ENCODE assay signal across 17 cellular contexts in the genomic region with DNA sequence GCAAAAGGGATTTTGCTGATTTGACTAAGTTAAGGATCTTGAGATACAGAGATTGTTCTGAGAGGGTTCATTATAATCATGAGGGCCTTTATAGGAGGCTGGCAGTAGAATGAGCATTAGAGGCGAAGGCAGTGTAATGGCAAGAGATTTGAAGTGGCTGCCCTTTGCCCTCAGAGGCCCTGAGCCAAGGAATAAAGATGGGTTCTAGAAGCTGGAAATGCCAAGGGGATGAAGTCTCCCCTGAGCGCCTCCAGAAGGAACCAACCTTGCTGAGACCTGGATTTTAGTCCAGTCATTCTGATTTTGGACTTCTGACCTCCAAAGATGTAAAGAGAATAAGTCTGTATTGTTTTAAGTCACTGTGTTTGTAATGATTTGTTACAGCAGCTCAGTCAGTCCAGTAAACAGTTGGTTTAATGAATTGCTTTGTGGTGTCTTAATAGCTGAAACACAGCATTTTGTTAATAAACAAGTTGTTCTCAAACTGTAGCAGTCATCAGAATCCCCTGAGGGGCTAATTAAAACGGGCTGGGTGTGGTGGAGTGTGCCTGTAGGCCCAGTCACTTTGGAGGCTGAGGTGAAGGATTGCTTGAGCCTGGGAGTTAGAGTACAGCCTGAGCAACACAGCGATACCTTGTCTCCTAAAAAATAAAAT.
"Had no signal": no experiment of that assay in that cellular context is flagged by ENCODE, and none has a peak within 500 bp of the region (broad histone marks: within the 10 kb centered on the region; RNA-seq: fewer than 3 reads in every experiment).

No MANE protein-coding gene starts in this region.

- ATAC-seq: activated CD8-positive, alpha-beta T cell treated with anti-CD3 and anti-CD28 coated beads, Interleukin-2, amount 10 ng/mL, durations not matched to agents 7 days and 5 days; activated naive CD8-positive, alpha-beta T cell treated with anti-CD3 and anti-CD28 coated beads, Interleukin-2, amount 50 U/mL, for 24 hours; foreskin keratinocyte; left lung had no signal

- DNase-seq: activated CD4-positive, alpha-beta T cell treated with anti-CD3 and anti-CD28 coated beads for 1 hour; activated CD4-positive, alpha-beta T cell treated with anti-CD3 and anti-CD28 coated beads, Interleukin-2, amount 50 U/mL, for 1 hour; activated CD8-positive, alpha-beta T cell treated with anti-CD3 and anti-CD28 coated beads, Interleukin-2, amount 10 ng/mL, durations not matched to agents 7 days and 5 days; activated gamma-delta T cell; activated naive CD4-positive, alpha-beta T cell treated with anti-CD3 and anti-CD28 coated beads, Interleukin-2, amount 50 U/mL, for 16 hours; activated naive CD8-positive, alpha-beta T cell treated with anti-CD3 and anti-CD28 coated beads, Interleukin-2, amount 50 U/mL, for 24 hours; foreskin keratinocyte; left lung; naive B cell; nucleus accumbens; sigmoid colon; stimulated activated CD4-positive, alpha-beta T cell treated with anti-CD3 and anti-CD28 coated beads, Interleukin-2, amount 100 ng/mL, for 48 hours; stimulated activated naive CD4-positive, alpha-beta T cell; testis; WERI-Rb-1 had no signal

- H3K27me3 ChIP-seq: foreskin keratinocyte, left lung, sigmoid colon, testis, vagina had no signal

- H3K9me3 ChIP-seq: left lung, sigmoid colon, testis, vagina had no signal

- FAIRE-seq: TTC549 had no signal

- H3K27ac ChIP-seq: foreskin keratinocyte, left lung, sigmoid colon, vagina, WERI-Rb-1 had no signal

- H3K4me1 ChIP-seq: foreskin keratinocyte, sigmoid colon, vagina had no signal

- H3K4me3 ChIP-seq: left lung, sigmoid colon, testis, vagina had no signal

- H3K36me3 ChIP-seq: left lung, vagina, WERI-Rb-1 had no signal
